Comparison of ENCODE assay signal across 1 cellular context in the genomic region with DNA sequence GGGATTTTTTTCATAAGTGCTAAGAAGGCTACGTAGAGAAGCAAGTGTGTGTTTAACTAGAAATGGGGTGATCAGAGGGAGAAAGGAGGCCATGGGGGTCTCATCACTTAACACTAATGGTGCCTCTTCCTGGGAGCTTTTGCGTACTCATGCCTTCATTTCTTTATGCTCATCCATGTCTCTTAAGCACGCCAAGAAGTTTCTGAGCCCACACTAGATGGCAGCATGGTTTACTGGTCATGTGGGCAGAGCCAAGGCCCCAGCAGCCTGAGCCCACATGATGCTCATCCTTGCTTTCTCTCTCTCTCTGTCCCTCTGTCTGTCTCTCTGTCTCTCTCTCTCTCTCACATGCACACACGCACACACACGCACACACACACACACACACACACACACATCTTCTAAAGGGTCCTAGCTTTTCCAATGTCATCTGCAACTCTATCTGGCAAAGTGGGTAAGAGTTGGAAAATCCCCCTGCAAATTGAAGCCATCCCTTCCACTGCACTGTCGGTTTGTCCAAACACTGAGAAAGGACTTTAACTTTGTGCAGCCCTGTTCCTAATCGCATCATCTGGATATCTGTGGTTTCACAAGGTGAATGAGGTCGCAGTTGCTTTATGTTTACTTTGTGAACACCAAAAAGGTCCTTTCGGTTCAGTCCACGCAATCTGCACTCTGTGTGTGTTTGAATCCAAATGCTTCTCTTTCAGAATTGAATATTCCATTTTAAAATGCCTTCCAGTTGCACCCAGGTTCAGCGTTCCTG.
TF ChIP-seq lines count a peak whose summit lies in the region.

No MANE protein-coding gene starts in this region.

TF ChIP-seq in GM23338, 12 proteins besides CTCF, POLR2A, EP300 and RAD21 (continued from another document):
- TF ChIP-seq, protein P1, sequence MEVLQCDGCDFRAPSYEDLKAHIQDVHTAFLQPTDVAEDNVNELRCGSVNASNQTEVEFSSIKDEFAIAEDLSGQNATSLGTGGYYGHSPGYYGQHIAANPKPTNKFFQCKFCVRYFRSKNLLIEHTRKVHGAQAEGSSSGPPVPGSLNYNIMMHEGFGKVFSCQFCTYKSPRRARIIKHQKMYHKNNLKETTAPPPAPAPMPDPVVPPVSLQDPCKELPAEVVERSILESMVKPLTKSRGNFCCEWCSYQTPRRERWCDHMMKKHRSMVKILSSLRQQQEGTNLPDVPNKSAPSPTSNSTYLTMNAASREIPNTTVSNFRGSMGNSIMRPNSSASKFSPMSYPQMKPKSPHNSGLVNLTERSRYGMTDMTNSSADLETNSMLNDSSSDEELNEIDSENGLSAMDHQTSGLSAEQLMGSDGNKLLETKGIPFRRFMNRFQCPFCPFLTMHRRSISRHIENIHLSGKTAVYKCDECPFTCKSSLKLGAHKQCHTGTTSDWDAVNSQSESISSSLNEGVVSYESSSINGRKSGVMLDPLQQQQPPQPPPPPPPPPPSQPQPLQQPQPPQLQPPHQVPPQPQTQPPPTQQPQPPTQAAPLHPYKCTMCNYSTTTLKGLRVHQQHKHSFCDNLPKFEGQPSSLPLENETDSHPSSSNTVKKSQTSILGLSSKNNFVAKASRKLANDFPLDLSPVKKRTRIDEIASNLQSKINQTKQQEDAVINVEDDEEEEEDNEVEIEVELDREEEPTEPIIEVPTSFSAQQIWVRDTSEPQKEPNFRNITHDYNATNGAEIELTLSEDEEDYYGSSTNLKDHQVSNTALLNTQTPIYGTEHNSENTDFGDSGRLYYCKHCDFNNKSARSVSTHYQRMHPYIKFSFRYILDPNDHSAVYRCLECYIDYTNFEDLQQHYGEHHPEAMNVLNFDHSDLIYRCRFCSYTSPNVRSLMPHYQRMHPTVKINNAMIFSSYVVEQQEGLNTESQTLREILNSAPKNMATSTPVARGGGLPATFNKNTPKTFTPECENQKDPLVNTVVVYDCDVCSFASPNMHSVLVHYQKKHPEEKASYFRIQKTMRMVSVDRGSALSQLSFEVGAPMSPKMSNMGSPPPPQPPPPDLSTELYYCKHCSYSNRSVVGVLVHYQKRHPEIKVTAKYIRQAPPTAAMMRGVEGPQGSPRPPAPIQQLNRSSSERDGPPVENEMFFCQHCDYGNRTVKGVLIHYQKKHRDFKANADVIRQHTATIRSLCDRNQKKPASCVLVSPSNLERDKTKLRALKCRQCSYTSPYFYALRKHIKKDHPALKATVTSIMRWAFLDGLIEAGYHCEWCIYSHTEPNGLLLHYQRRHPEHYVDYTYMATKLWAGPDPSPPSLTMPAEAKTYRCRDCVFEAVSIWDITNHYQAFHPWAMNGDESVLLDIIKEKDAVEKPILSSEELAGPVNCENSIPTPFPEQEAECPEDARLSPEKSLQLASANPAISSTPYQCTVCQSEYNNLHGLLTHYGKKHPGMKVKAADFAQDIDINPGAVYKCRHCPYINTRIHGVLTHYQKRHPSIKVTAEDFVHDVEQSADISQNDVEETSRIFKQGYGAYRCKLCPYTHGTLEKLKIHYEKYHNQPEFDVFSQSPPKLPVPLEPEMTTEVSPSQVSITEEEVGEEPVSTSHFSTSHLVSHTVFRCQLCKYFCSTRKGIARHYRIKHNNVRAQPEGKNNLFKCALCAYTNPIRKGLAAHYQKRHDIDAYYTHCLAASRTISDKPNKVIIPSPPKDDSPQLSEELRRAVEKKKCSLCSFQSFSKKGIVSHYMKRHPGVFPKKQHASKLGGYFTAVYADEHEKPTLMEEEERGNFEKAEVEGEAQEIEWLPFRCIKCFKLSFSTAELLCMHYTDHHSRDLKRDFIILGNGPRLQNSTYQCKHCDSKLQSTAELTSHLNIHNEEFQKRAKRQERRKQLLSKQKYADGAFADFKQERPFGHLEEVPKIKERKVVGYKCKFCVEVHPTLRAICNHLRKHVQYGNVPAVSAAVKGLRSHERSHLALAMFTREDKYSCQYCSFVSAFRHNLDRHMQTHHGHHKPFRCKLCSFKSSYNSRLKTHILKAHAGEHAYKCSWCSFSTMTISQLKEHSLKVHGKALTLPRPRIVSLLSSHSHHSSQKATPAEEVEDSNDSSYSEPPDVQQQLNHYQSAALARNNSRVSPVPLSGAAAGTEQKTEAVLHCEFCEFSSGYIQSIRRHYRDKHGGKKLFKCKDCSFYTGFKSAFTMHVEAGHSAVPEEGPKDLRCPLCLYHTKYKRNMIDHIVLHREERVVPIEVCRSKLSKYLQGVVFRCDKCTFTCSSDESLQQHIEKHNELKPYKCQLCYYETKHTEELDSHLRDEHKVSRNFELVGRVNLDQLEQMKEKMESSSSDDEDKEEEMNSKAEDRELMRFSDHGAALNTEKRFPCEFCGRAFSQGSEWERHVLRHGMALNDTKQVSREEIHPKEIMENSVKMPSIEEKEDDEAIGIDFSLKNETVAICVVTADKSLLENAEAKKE (CRISPR knock-in tag; IDR thresholded peaks at IDR 0.05) = no peak
- TF ChIP-seq, protein P2, sequence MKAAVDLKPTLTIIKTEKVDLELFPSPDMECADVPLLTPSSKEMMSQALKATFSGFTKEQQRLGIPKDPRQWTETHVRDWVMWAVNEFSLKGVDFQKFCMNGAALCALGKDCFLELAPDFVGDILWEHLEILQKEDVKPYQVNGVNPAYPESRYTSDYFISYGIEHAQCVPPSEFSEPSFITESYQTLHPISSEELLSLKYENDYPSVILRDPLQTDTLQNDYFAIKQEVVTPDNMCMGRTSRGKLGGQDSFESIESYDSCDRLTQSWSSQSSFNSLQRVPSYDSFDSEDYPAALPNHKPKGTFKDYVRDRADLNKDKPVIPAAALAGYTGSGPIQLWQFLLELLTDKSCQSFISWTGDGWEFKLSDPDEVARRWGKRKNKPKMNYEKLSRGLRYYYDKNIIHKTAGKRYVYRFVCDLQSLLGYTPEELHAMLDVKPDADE (IDR thresholded peaks at IDR 0.05) = no peak
- TF ChIP-seq, protein P3, sequence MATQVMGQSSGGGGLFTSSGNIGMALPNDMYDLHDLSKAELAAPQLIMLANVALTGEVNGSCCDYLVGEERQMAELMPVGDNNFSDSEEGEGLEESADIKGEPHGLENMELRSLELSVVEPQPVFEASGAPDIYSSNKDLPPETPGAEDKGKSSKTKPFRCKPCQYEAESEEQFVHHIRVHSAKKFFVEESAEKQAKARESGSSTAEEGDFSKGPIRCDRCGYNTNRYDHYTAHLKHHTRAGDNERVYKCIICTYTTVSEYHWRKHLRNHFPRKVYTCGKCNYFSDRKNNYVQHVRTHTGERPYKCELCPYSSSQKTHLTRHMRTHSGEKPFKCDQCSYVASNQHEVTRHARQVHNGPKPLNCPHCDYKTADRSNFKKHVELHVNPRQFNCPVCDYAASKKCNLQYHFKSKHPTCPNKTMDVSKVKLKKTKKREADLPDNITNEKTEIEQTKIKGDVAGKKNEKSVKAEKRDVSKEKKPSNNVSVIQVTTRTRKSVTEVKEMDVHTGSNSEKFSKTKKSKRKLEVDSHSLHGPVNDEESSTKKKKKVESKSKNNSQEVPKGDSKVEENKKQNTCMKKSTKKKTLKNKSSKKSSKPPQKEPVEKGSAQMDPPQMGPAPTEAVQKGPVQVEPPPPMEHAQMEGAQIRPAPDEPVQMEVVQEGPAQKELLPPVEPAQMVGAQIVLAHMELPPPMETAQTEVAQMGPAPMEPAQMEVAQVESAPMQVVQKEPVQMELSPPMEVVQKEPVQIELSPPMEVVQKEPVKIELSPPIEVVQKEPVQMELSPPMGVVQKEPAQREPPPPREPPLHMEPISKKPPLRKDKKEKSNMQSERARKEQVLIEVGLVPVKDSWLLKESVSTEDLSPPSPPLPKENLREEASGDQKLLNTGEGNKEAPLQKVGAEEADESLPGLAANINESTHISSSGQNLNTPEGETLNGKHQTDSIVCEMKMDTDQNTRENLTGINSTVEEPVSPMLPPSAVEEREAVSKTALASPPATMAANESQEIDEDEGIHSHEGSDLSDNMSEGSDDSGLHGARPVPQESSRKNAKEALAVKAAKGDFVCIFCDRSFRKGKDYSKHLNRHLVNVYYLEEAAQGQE (IDR thresholded peaks at IDR 0.05; ENCODE audit: unreplicated experiment) = no peak
